In the genomic region with DNA sequence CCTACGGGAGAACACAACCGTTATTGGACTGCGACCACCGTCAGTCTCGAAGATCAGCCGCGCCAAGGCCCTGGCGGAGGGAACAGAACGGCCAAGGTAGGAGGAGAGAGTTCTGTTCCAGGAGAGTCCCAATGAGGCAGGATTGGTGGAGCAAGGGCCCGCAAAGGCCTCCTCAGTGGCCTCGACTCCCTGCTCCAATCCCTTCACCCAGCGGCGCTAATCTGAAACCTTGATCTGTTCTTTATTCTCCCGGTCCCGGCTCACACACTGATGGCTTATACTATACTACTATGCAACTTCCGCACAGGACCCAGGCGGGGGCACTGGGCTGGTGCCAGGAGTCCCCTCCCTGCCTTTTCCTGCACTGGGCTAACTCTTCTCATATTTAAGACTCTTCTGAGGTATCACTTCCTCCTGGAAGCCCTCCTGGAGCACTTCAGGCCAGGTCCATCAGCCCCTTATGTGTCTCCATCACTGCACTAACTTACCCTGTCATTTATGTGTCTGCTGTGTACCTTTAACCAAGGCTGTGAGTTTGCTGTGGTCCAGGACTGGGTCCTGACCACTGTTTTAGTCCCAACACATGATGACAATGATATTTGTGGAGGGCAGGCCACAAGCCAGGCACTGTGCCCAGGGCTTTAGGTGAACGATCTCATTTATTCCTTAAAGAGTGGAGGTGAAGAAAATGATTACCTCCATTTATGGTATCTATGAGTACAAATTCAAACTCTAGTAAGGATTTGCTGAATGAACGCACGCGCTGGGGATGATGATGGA, we compare ENCODE assay signal across 8 cellular contexts. TPM values are rescaled to one million over a fixed set of nuclear protein-coding genes. Genes with fewer than 3 reads are reported as not detected.
DNase-seq lines count a peak whose midpoint lies in the region; ATAC-seq and TF ChIP-seq lines count a peak whose summit lies in the region.

No MANE protein-coding gene starts in this region.

- peaks cover 39% of the 10 kb centered on the region for H3K27me3 Mint-ChIP-seq in endothelial cell (ENCODE audit: unreplicated experiment)

- no peak for TF ChIP-seq CTCF in endothelial cell (IDR thresholded peaks at IDR 0.05; ENCODE audit: unreplicated experiment)
- TF ChIP-seq CTCF in sigmoid colon (IDR thresholded peaks at IDR 0.05), result no peak
- TF ChIP-seq CTCF in A673 (conservative IDR thresholded peaks at IDR 0.05; ENCODE audit: low read depth, low read length), result no peak

- TF ChIP-seq EP300 in sigmoid colon (IDR thresholded peaks at IDR 0.05), result no peak

- H3K9me3 ChIP-seq in KOPT-K1 (ENCODE audit: insufficient read depth, low read length, poor library complexity, severe bottlenecking), result no peaks in the 10 kb centered on the region
- no peaks in the 10 kb centered on the region for H3K9me3 ChIP-seq in sigmoid colon
- no peaks in the 10 kb centered on the region for H3K9me3 ChIP-seq in A673 (ENCODE audit: low read depth, low read length, poor library complexity, severe bottlenecking)

- 46 to 71% methylated on average over 21 of the region's 21 CpGs for WGBS in sigmoid colon, 2 donors

- peaks cover 55% of the 10 kb centered on the region for H3K4me1 Mint-ChIP-seq in endothelial cell (ENCODE audit: unreplicated experiment)

- no peaks in the 10 kb centered on the region for H3K9me3 Mint-ChIP-seq in endothelial cell (ENCODE audit: unreplicated experiment)

- ATAC-seq in HG03135 (IDR thresholded peaks at IDR 0.05; ENCODE audit: unreplicated experiment), result no peak

- intact Hi-C loops in sigmoid colon (cut with DNase I) (loop anchor here (10.0 kb wide), 2 partner anchors 345 to 475 kb away; a partner anchor contains a TSS), A673 (cut with micrococcal nuclease; ENCODE audit: unreplicated experiment) (no loop called here)

- H3K27ac ChIP-seq in KOPT-K1 (ENCODE audit: low read depth, low read length, poor library complexity, severe bottlenecking) (peak overlapping the region; percentile 64), sigmoid colon (peak overlapping the region; percentile 67 to 94 (median 76)), substantia nigra (ENCODE audit: low read depth, low read length, poor library complexity, severe bottlenecking) (no peak overlapping the region), A673 (ENCODE audit: low read depth, low read length, poor library complexity, severe bottlenecking) (no peak overlapping the region)

- CTCF ChIA-PET in A673 (lab: Charles Lee), result no interaction called here

- H3K27ac Mint-ChIP-seq in endothelial cell (ENCODE audit: unreplicated experiment), result peak overlapping the region; percentile 54

- no peaks in the 10 kb centered on the region for H3K27me3 ChIP-seq in sigmoid colon
- no peaks in the 10 kb centered on the region for H3K27me3 ChIP-seq in A673 (replicated peaks; ENCODE audit: insufficient read depth, low read depth, low read length, poor library complexity)

- H3K36me3 Mint-ChIP-seq in endothelial cell (ENCODE audit: low read depth, unreplicated experiment), result peaks cover 17% of the 10 kb centered on the region

- BruUV-seq in A673 (replicated peaks; lab: Mats Ljungman, UMichigan), result no TSS peak

- peaks cover 3% of the 10 kb centered on the region; the same call in 1 of the 2 replicates for H3K36me3 ChIP-seq in KOPT-K1 (ENCODE audit: insufficient read depth, low read length)
- peaks cover 0 to 15% (median 3%) of the 10 kb centered on the region in 4 donors for H3K36me3 ChIP-seq in sigmoid colon
- H3K36me3 ChIP-seq in A673 (ENCODE audit: insufficient read depth, low read length, poor library complexity, severe bottlenecking), result no peaks in the 10 kb centered on the region

- H3K4me1 ChIP-seq in sigmoid colon, result peaks cover 0 to 52% (median 44%) of the 10 kb centered on the region in 4 donors
- H3K4me1 ChIP-seq in A673 (ENCODE audit: insufficient read depth, low read length, poor library complexity, severe bottlenecking), result peaks cover 19% of the 10 kb centered on the region

- peak; percentile 4 for DNase-seq in GM19238 (ENCODE audit: insufficient read length, low spot score)
- no peak for DNase-seq in endothelial cell (ENCODE audit: low spot score)
- peak; percentile 50 for DNase-seq in sigmoid colon
- DNase-seq in substantia nigra (lab: John Stamatoyannopoulos, UW), result no peak
- DNase-seq in NCI-H526 (lab: John Stamatoyannopoulos, UW), result no peak
- no peak for DNase-seq in A673 (ENCODE audit: low spot score)

- POLR2A ChIA-PET in A673 (lab: Charles Lee; ENCODE audit: low non-redundant PET), result no interaction called here

- TF ChIP-seq POLR2A in sigmoid colon (IDR thresholded peaks at IDR 0.05), result no peak

- peak overlapping the region; percentile 69 for H3K4me3 Mint-ChIP-seq in endothelial cell (ENCODE audit: unreplicated experiment)

- H3K4me3 ChIP-seq in sigmoid colon (no peak overlapping the region), A673 (ENCODE audit: low read depth, low read length, poor library complexity, severe bottlenecking) (no peak overlapping the region)

RNA-seq across cellular contexts. Expression of a gene that starts 6.9 kb away (rescaled TPM):
- total RNA-seq in endothelial cell (ENCODE audit: unreplicated experiment) (14.6 TPM), sigmoid colon (10 to 100 TPM; 17.8 to 46.8 (median 21.0) TPM), A673 (2021) (10.1 and 10.3 TPM in 2 replicates)
- polyA plus RNA-seq in sigmoid colon, result 1 to 10 TPM; 1.6 to 4.0 (median 2.4) TPM

RNA-seq across cellular contexts. Expression of a gene that starts 12.9 kb away (rescaled TPM):
- total RNA-seq in endothelial cell (ENCODE audit: unreplicated experiment) (0.28 TPM), sigmoid colon (under 1 TPM in 1 of 4 donors, not detected in 3; 0.36 TPM), A673 (2021) (not detected in 2 replicates)
- 1 to 10 TPM in 1 of 3 donors, under 1 TPM in 2; 0.60 to 4.0 (median 0.69) TPM for polyA plus RNA-seq in sigmoid colon

RNA-seq across cellular contexts. Expression of a gene that starts 43.2 kb away (rescaled TPM):
- 69.4 TPM for total RNA-seq in endothelial cell (ENCODE audit: unreplicated experiment)
- 10 to 100 TPM in 2 of 4 donors, 1 to 10 TPM in 2; 3.9 to 21.8 (median 10.1) TPM for total RNA-seq in sigmoid colon
- polyA plus RNA-seq in sigmoid colon, result 100 to 1,000 TPM; 102 to 147 (median 103) TPM
- total RNA-seq in A673 (2021), result 14.3 and 19.0 TPM in 2 replicates

Comparison
In these comparisons a context has a peak if more than half of its experiments do, and no peak if none do; other contexts are left out.
1. DNase-seq: peak in GM19238 (single experiment) and sigmoid colon (single experiment); none in endothelial cell (single experiment), substantia nigra (0 of 49), NCI-H526 (0 of 2) and A673 (single experiment).
2. H3K27ac ChIP-seq: peak in KOPT-K1 (single experiment) and sigmoid colon (4 of 4); none in substantia nigra (single experiment) and A673 (single experiment).